In the genomic region with DNA sequence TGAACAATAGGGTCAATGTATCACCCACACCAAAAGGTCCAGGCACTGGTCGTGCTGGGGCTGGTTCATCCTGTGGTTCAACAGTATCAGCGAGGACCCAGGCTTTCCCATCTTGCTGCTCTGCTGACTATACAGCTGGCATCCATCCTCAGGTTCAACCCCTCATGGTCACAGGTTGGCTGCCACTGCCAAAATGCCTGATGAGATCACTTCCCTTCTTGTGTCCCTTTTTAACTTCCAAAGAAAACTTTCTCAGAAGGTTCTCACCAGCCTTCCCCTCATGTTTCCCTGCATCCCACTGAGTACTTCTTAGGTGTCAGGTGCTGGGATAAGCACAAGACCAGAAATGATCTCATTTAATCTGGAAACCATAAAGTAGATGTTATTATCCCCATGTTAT, we compare ENCODE assay signal across 21 cellular contexts.
"Had no signal": no experiment of that assay in that cellular context is flagged by ENCODE, and none has a peak within 500 bp of the region (broad histone marks: within the 10 kb centered on the region; RNA-seq: fewer than 3 reads in every experiment).

No MANE protein-coding gene starts in this region.

- H3K9me3 ChIP-seq: prostate gland, right lobe of liver, spleen, suprapubic skin, upper lobe of left lung had no signal

- DNase-seq: activated CD4-positive, alpha-beta T cell treated with anti-CD3 and anti-CD28 coated beads for 1 hour; activated CD8-positive, alpha-beta memory T cell treated with anti-CD3 and anti-CD28 coated beads for 24 hours; activated effector memory CD4-positive, alpha-beta T cell treated with Interleukin-2 at 50 U/mL for 16 hours; activated naive CD8-positive, alpha-beta T cell treated with anti-CD3 and anti-CD28 coated beads for 36 hours; activated T-cell treated with anti-CD3 and anti-CD28 coated beads for 4 hours; anterior cingulate cortex; central memory CD4-positive, alpha-beta T cell; cortex of kidney; foreskin fibroblast; head of caudate nucleus; right lobe of liver; SIG-M5; spleen; stimulated activated CD4-positive, alpha-beta T cell treated with anti-CD3 and anti-CD28 coated beads, Interleukin-1b, Interleukin-23, amount 100 ng/mL, for 48 hours; stimulated activated naive CD4-positive, alpha-beta T cell treated with Interleukin-2 at 50 U/mL for 16 hours; SW 1271; T-helper 9 cell; upper lobe of left lung had no signal

- H3K9me3 Mint-ChIP-seq: nephron had no signal

- H3K4me3 Mint-ChIP-seq: activated naive CD8-positive, alpha-beta T cell treated with anti-CD3 and anti-CD28 coated beads for 36 hours; nephron had no signal

- H3K27me3 ChIP-seq: right lobe of liver, spleen, suprapubic skin, upper lobe of left lung had no signal

- H3K27ac ChIP-seq: prostate gland, right lobe of liver, suprapubic skin, upper lobe of left lung had no signal

- H3K27ac Mint-ChIP-seq: activated naive CD8-positive, alpha-beta T cell treated with anti-CD3 and anti-CD28 coated beads for 36 hours; nephron had no signal

- H3K27me3 Mint-ChIP-seq: activated naive CD8-positive, alpha-beta T cell treated with anti-CD3 and anti-CD28 coated beads for 36 hours had no signal

- H3K4me1 ChIP-seq: prostate gland had no signal

- H3K4me3 ChIP-seq: prostate gland, right lobe of liver, spleen, suprapubic skin, upper lobe of left lung had no signal

- H3K36me3 ChIP-seq: prostate gland had no signal
